ENCODE assay signal across 8 cellular contexts in the genomic region with DNA sequence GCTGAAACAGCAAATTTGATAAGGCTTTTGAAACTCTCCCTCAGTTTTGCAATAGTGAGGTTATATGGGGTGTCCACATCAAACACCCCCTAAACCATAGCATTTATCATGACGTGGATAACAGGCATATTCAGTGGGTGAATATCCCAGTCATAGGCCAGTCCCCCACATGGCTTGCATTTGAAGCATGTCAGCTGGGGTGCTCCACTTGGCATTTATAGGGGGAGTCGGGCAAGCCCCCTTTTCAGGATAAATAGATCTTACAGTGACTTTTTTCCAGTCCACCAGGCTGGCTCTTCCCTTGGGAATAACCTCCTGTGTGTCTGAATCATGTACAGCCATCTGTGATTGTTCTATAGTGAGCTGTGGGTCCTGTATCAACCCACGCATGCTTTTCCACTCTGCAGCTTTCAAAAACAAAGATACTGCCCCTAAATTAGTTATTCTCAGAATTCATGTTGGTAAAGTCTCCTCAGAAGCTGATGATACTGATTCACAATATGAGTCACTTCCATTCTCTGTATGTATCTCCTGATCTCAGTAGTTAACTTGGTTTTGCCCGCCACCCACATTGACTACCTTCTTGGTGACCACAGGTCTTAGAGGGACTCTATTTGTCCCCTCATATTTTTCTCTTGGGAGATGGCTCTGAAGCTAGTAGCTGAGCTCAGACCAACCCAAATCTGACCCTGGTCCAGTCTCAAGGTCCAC.
A peak's percentile ranks its signal among the peaks of the same experiment; 100 is the strongest.
DNase-seq lines count a peak whose midpoint lies in the region; ATAC-seq, FAIRE-seq and TF ChIP-seq lines count a peak whose summit lies in the region.

No MANE protein-coding gene starts in this region.

- no peaks in the 10 kb centered on the region for H3K27me3 ChIP-seq in BLaER1
- no peaks in the 10 kb centered on the region for H3K27me3 ChIP-seq in adrenal gland

- H3K9me3 ChIP-seq in BLaER1, result 0 out of 2 replicates have a peak, but pooled peaks cover 4% of the 10 kb centered on the region
- no peaks in the 10 kb centered on the region for H3K9me3 ChIP-seq in adrenal gland (replicated peaks in 1 of 3)

- H3K36me3 ChIP-seq in BLaER1, result no peaks in the 10 kb centered on the region
- H3K36me3 ChIP-seq in adrenal gland (replicated peaks in 1 of 2), result no peaks in the 10 kb centered on the region

- H3K4me1 Mint-ChIP-seq in effector memory CD8-positive, alpha-beta T cell (ENCODE audit: low read depth in 2 of 2), result peaks cover 4 to 5% of the 10 kb centered on the region in 2 donors

- H3K27ac ChIP-seq in BLaER1 (no peak overlapping the region), adrenal gland (no peak overlapping the region)

- TF ChIP-seq CTCF in GM20000 (IDR thresholded peaks at IDR 0.05; ENCODE audit: extremely low read depth, missing control alignments) (no peak), adrenal gland (IDR thresholded peaks at IDR 0.05) (no peak)

- H4K20me1 ChIP-seq in BLaER1, result no peaks in the 10 kb centered on the region

- peak overlapping the region in 1 of 2 donors; percentile 20 for H3K4me3 Mint-ChIP-seq in effector memory CD8-positive, alpha-beta T cell

- no peak overlapping the region for H3K9ac ChIP-seq in BLaER1

- DNase-seq in GM20000 (ENCODE audit: low spot score) (peak; percentile 62), HT1080 (ENCODE audit: low read depth) (peak; percentile 44), adrenal gland (no peak), GM19239 (ENCODE audit: insufficient read length, low spot score) (no peak), UCSD-AML1 (lab: John Stamatoyannopoulos, UW; ENCODE audit: unreplicated experiment) (no peak), Right ventricle myocardium superior (no peak)
- no peak for DNase-seq in effector memory CD8-positive, alpha-beta T cell

- no peaks in the 10 kb centered on the region for H3K36me3 Mint-ChIP-seq in effector memory CD8-positive, alpha-beta T cell (ENCODE audit: insufficient read depth)

- intact Hi-C loops in adrenal gland (cut with DNase I) (no loop called here), Right ventricle myocardium superior (cut with DNase I) (no loop called here)

- no peak for FAIRE-seq in GM19239 (lab: Jason Lieb, UNC)

- H3K9me3 Mint-ChIP-seq in effector memory CD8-positive, alpha-beta T cell, result no peaks in the 10 kb centered on the region

- H3K4me3 ChIP-seq in BLaER1 (no peak overlapping the region), adrenal gland (no peak overlapping the region)

- H3K27me3 Mint-ChIP-seq in effector memory CD8-positive, alpha-beta T cell, result peaks cover 17 to 21% of the 10 kb centered on the region in 2 donors

- no peak for TF ChIP-seq POLR2A in adrenal gland (IDR thresholded peaks at IDR 0.05)

- peak; percentile 56 for ATAC-seq in effector memory CD8-positive, alpha-beta T cell (replicated peaks)
- ATAC-seq in Right ventricle myocardium superior (ENCODE audit: poor library complexity), result no peak

- H3K27ac Mint-ChIP-seq in effector memory CD8-positive, alpha-beta T cell, result peak overlapping the region in 1 of 2 donors; percentile 55

- peaks cover 45% of the 10 kb centered on the region for H3K4me1 ChIP-seq in BLaER1
- H3K4me1 ChIP-seq in adrenal gland (replicated peaks in 1 of 2), result no peaks in the 10 kb centered on the region

- peak overlapping the region; percentile 52 for H3K4me2 ChIP-seq in BLaER1

- WGBS in adrenal gland, 4 donors, result 67 to 84% (median 75%) methylated on average over 4 of the region's 4 CpGs

Comparison
In these comparisons a context has a peak if more than half of its experiments do, and no peak if none do; other contexts are left out.
1. DNase-seq: peak in GM20000 (single experiment) and HT1080 (single experiment); none in effector memory CD8-positive, alpha-beta T cell (0 of 3), adrenal gland (0 of 7), GM19239 (single experiment), UCSD-AML1 (single experiment) and Right ventricle myocardium superior (single experiment).